16 cellular contexts compared by ENCODE assay signal in genomic region chr15:28794231-28794630, GRCh38. TPM values are rescaled to one million over a fixed set of nuclear protein-coding genes. Genes with fewer than 3 reads are reported as not detected.
A peak's percentile ranks its signal among the peaks of the same experiment; 100 is the strongest.
DNase-seq lines count a peak whose midpoint lies in the region; ATAC-seq, FAIRE-seq and TF ChIP-seq lines count a peak whose summit lies in the region.
"Not testable (repeated sequence)": the region's sequence is repeated elsewhere in the genome, so short reads cannot be mapped to it uniquely, and the experiment has no call there.
"Had no signal": no experiment of that assay in that cellular context is flagged by ENCODE, and none has a peak within 500 bp of the region (broad histone marks: within the 10 kb centered on the region; RNA-seq: fewer than 3 reads in every experiment).

No MANE protein-coding gene starts in this region.

- H3K4me3 ChIP-seq in AG10803 (ENCODE audit: low read length); astrocyte (ENCODE audit: insufficient read depth, low read depth, low read length); fibroblast of mammary gland (ENCODE audit: control insufficient read depth, low read depth, low read length): not testable (repeated sequence)

- H3K36me3 Mint-ChIP-seq in astrocyte (ENCODE audit: low read depth, unreplicated experiment): not testable (repeated sequence)

- not testable (repeated sequence) for H3K4me1 Mint-ChIP-seq in astrocyte (ENCODE audit: low read depth, unreplicated experiment)

- H3K4me2 ChIP-seq in astrocyte (ENCODE audit: low read length): not testable (repeated sequence)

- H4K20me1 ChIP-seq in astrocyte (ENCODE audit: insufficient read depth, low read length): not testable (repeated sequence)

- H3K4me3 Mint-ChIP-seq in astrocyte (ENCODE audit: unreplicated experiment): not testable (repeated sequence)

- not testable (repeated sequence) for H3K27ac Mint-ChIP-seq in astrocyte (ENCODE audit: unreplicated experiment)

- DNase-seq in AG10803 (ENCODE audit: low read depth) (peak; percentile 5), MV-4-11 (lab: John Stamatoyannopoulos, UW) (peak; percentile 35), OCI-M1 (lab: John Stamatoyannopoulos, UW) (peak; percentile 63), fibroblast of mammary gland (ENCODE audit: low read depth) (peak; percentile 3), renal cortical epithelial cell (ENCODE audit: low read depth) (peak; percentile 13)
- not testable (repeated sequence) for DNase-seq in astrocyte (ENCODE audit: low read depth); left lobe of liver (ENCODE audit: low spot score)

- FAIRE-seq in G401.6 (lab: Jason Lieb, UNC): peak; percentile 74
- FAIRE-seq in astrocyte (lab: Jason Lieb, UNC): not testable (repeated sequence)

- H3K79me2 ChIP-seq in astrocyte (ENCODE audit: insufficient read depth, low read length): not testable (repeated sequence)

- peak; percentile 30; the same call in 1 of the 2 replicates for TF ChIP-seq CTCF in AG10803 (conservative IDR thresholded peaks at IDR 0.05; ENCODE audit: low read length)
- TF ChIP-seq CTCF in astrocyte (IDR thresholded peaks at IDR 0.05; ENCODE audit: insufficient read depth, low read depth, low read length): peak; percentile 6
- TF ChIP-seq CTCF in fibroblast of mammary gland (conservative IDR thresholded peaks at IDR 0.05; ENCODE audit: control insufficient read depth, insufficient read depth, low read depth, low read length): not testable (repeated sequence)

- H3K27me3 ChIP-seq in astrocyte (ENCODE audit: insufficient read depth, low read length): not testable (repeated sequence)

- H3K27me3 Mint-ChIP-seq in astrocyte (ENCODE audit: low read depth, unreplicated experiment): not testable (repeated sequence)

- H2AFZ ChIP-seq in astrocyte (ENCODE audit: low read depth, low read length): not testable (repeated sequence)

- H3K27ac ChIP-seq in astrocyte (ENCODE audit: low read depth, low read length): not testable (repeated sequence)

- H3K9me3 ChIP-seq in astrocyte (ENCODE audit: insufficient read depth, low read depth, low read length): not testable (repeated sequence)

- ATAC-seq in left lobe of liver: peak; percentile 43

- H3K36me3 ChIP-seq in astrocyte (ENCODE audit: insufficient read depth, low read length): not testable (repeated sequence)

- not testable (repeated sequence) for H3K9ac ChIP-seq in astrocyte (ENCODE audit: low read length)

- not testable (repeated sequence) for H3K4me1 ChIP-seq in astrocyte (ENCODE audit: insufficient read depth, low read length)

- H3K9me3 Mint-ChIP-seq in astrocyte (ENCODE audit: unreplicated experiment): not testable (repeated sequence)

RNA-seq across cellular contexts. Expression of gene GOLGA6L7, which starts 54.2 kb away (rescaled TPM):
- total RNA-seq in astrocyte (not detected in 2 replicates), left lobe of liver (not detected), renal cortical epithelial cell (not detected in 2 replicates)
- total RNA-seq: activated CD4-positive, alpha-beta T cell treated with anti-CD3 and anti-CD28 coated beads, Interleukin-2, amount 10 ng/mL, durations not matched to agents 7 days and 5 days; activated T-helper 1 cell treated with anti-CD3 and anti-CD28 coated beads, Interleukin-12 subunit alpha, Interleukin-12 subunit beta, Interleukin-2, Interleukin-4 antibody, amounts not matched to agents 30 ng/mL and 10 ng/mL and 1 ng/mL, durations not matched to agents 14 hours and 24 hours and 36 hours; aorta; esophagus muscularis mucosa; left colon; mucosa of descending colon; RPMI7951; vagina had no signal
